ENCODE assay signal across 16 cellular contexts in the genomic region with DNA sequence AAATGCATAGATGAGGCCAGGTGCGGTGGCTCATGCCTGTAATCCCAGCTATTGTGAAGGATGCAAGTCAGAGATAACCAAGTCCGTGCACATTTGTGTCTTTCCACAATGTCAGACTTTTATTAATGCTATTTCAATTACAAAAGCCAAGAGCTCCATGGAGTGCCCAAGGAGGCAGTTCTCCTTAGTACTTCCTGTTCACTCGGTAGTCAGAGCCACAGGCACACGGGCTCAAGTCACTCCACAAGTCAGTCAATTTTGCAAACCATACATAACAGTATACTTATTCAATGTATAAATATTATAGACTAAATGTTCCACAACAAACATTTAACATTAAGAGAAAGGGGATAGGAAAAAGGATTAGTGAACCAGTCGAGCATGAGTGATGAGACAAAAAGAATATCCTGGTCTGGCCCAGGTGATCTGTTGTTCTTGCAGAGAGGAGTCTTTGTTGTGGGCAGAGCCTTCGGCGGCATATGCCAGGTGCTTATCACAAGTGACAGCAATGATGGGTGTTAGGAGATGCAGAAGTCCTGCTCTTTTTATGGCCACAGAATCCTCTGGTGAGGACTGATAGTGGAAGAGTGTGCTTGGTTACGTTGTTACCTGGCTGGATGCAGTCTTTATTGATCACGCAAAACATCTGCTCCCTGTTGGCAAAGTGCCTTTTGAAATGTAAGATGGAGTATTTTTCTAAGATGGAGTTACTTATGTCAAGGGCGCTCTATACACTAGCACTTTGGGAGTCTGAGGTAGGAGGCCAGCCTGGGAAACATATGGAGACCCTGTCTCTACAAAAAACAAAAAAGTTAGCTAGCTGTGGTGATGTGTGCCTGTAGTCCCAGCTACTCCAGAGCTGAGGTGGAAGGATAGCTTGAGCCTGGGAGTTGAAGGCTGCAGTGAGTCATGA.
DNase-seq lines count a peak whose midpoint lies in the region; ATAC-seq, FAIRE-seq and TF ChIP-seq lines count a peak whose summit lies in the region.
"Had no signal": no experiment of that assay in that cellular context is flagged by ENCODE, and none has a peak within 500 bp of the region (broad histone marks: within the 10 kb centered on the region; RNA-seq: fewer than 3 reads in every experiment).

No MANE protein-coding gene starts in this region.

- H3K18ac ChIP-seq in IMR-90 (ENCODE audit: low read depth, low read length), result peak overlapping the region; percentile 51; the same call in 1 of the 2 replicates
- peak overlapping the region; percentile 0; the same call in 1 of the 2 replicates for H3K18ac ChIP-seq in H1 (ENCODE audit: extremely low read depth, low read length)

- H4K8ac ChIP-seq in IMR-90 (ENCODE audit: low read depth in 2 of 2, low read length in 2 of 2) (no peak overlapping the region), H1 (ENCODE audit: extremely low read depth, insufficient read depth, low read length) (no peak overlapping the region)

- H2BK120ac ChIP-seq in IMR-90 (ENCODE audit: low read depth, low read length) (no peak overlapping the region), H1 (replicated peaks; ENCODE audit: low read depth, low read length) (no peak overlapping the region)

- dilution Hi-C loops in IMR-90 (cut with HindIII; ENCODE audit: low sequenced_read_pairs, unreplicated experiment), result no loop called here

- BruUV-seq in IMR-90 (replicated peaks; lab: Mats Ljungman, UMichigan), result no TSS peak

- H2AK5ac ChIP-seq in IMR-90 (ENCODE audit: low read depth, low read length) (no peak overlapping the region), H1 (ENCODE audit: low read depth, low read length) (no peak overlapping the region)

- H3K79me1 ChIP-seq in IMR-90 (ENCODE audit: low read depth in 1 of 2, low read length in 2 of 2) (no peaks in the 10 kb centered on the region), H1 (ENCODE audit: low read depth, low read length) (no peaks in the 10 kb centered on the region)

- ATAC-seq in IMR-90 (ENCODE audit: low read depth) (no peak; the same call in 1 of the 2 replicates), HG03108 (IDR thresholded peaks at IDR 0.05; ENCODE audit: unreplicated experiment) (no peak)
- ATAC-seq: HCT116, Right ventricle myocardium inferior had no signal

- no peak overlapping the region for H2BK15ac ChIP-seq in IMR-90 (ENCODE audit: low read depth, low read length)
- H2BK15ac ChIP-seq in H1 (ENCODE audit: low read length), result no peak overlapping the region; the same call in 1 of the 2 replicates

- H3K4me1 ChIP-seq in IMR-90 (ENCODE audit: control insufficient read depth, insufficient read depth, low read length) (peaks cover 2% of the 10 kb centered on the region; the same call in 1 of the 2 replicates), H1 (replicated peaks in 1 of 4; ENCODE audit: control insufficient read depth in 3 of 4, insufficient read depth in 4 of 4, low read length in 3 of 4) (peaks cover 0 to 2% (median 0%) of the 10 kb centered on the region in 4 experiments; a peak in 3 of 7 replicates)
- H3K4me1 ChIP-seq: SJSA1 had no signal

- 81% methylated on average over 4 of the region's 10 CpGs; no CpG with 5 or more reads in 1 of the 2 experiments for WGBS in IMR-90 (ENCODE audit: extremely low coverage in 2 of 2, insufficient read length in 1 of 2), 2 experiments
- whole genome bisulfite sequencing in H1 (ENCODE audit: extremely low coverage in 1 of 2, insufficient coverage in 1 of 2, insufficient read length in 1 of 2, insufficient replicate concordance in 2 of 2, low coverage in 1 of 2, low lambda C conversion rate in 2 of 2, missing lambda C conversion rate in 1 of 2), 2 experiments, result 84% methylated on average over 10 of the region's 10 CpGs; no CpG with 5 or more reads in 1 of the 2 experiments

- H2BK12ac ChIP-seq in H1 (ENCODE audit: low read depth, low read length), result peak overlapping the region; percentile 94; the same call in 1 of the 2 replicates

- H2BK5ac ChIP-seq in IMR-90 (ENCODE audit: low read depth, low read length, poor library complexity, severe bottlenecking) (no peak overlapping the region), H1 (ENCODE audit: low read depth, low read length) (no peak overlapping the region)

- no peak overlapping the region for H2AK9ac ChIP-seq in IMR-90 (replicated peaks; ENCODE audit: low read depth, low read length, poor library complexity)

- H3K14ac ChIP-seq in IMR-90 (replicated peaks; ENCODE audit: low read depth, low read length), result no peak overlapping the region
- H3K14ac ChIP-seq in H1 (ENCODE audit: insufficient read length), result no peak overlapping the region

- POLR2A ChIA-PET in IMR-90 (lab: Charles Lee; ENCODE audit: unreplicated experiment), result no interaction called here
- POLR2A ChIA-PET in H1 (lab: Charles Lee; ENCODE audit: partially characterized antibody), result no interaction called here

- H2AFZ ChIP-seq in IMR-90 (replicated peaks; ENCODE audit: low read length, poor library complexity) (no peak overlapping the region), H1 (ENCODE audit: low read length) (no peak overlapping the region)

- no peak overlapping the region for H3K9ac ChIP-seq in IMR-90 (ENCODE audit: low read depth, low read length)
- no peak overlapping the region for H3K9ac ChIP-seq in H1 (replicated peaks in 1 of 4; ENCODE audit: extremely low read depth in 1 of 4, low read depth in 3 of 4, low read length in 3 of 4)

- H3K9me3 ChIP-seq in IMR-90 (ENCODE audit: control insufficient read depth, insufficient read depth, low read length), result no peaks in the 10 kb centered on the region
- no peaks in the 10 kb centered on the region for H3K9me3 ChIP-seq in H1 (ENCODE audit: insufficient read depth in 2 of 2, low read depth in 1 of 2, low read length in 1 of 2)
- H3K9me3 ChIP-seq: MG63, SJSA1 had no signal

- CTCF ChIA-PET in IMR-90 (lab: Yijun Ruan, JAX), result no interaction called here
- CTCF ChIA-PET in H1 (lab: Charles Lee; ENCODE audit: partially characterized antibody), result interaction anchor here (1.5 kb wide), 1 partner anchor 28 kb away, joined by 3 read pairs; no protein-coding TSS in a partner anchor

- H3K36me3 ChIP-seq in IMR-90 (ENCODE audit: control insufficient read depth, insufficient read depth, low read length), result no peaks in the 10 kb centered on the region
- no peaks in the 10 kb centered on the region for H3K36me3 ChIP-seq in H1 (ENCODE audit: control insufficient read depth in 2 of 4, insufficient read depth in 4 of 4, low read length in 3 of 4)
- H3K36me3 ChIP-seq: MG63, SJSA1 had no signal

- no peaks in the 10 kb centered on the region for H4K20me1 ChIP-seq in IMR-90 (ENCODE audit: insufficient read depth, low read length)
- no peaks in the 10 kb centered on the region for H4K20me1 ChIP-seq in H1 (replicated peaks in 1 of 2; ENCODE audit: control insufficient read depth in 1 of 2, insufficient read depth in 2 of 2, low read length in 2 of 2)

- intact Hi-C loops in IMR-90 (cut with micrococcal nuclease), result no loop called here

- 0 out of 2 replicates have a peak overlapping the region, but pooled peaks have one; percentile 8 for H3K4ac ChIP-seq in IMR-90 (ENCODE audit: low read depth, low read length)
- H3K4ac ChIP-seq in H1 (replicated peaks; ENCODE audit: insufficient read length, low read depth, low read length), result no peak overlapping the region

- TF ChIP-seq RAD21 in IMR-90 (IDR thresholded peaks at IDR 0.05; ENCODE audit: low read length) (no peak), H1 (IDR thresholded peaks at IDR 0.05 in 1 of 2, conservative IDR thresholded peaks at IDR 0.05 in 1 of 2; ENCODE audit: low read depth in 2 of 2, low read length in 2 of 2) (no peak)

- H3K4me3 ChIP-seq in IMR-90 (ENCODE audit: insufficient read depth, low read depth, low read length) (no peak overlapping the region), H1 (ENCODE audit: extremely low read depth in 1 of 4, insufficient read depth in 2 of 4, low read depth in 3 of 4, low read length in 4 of 4) (no peak overlapping the region)
- H3K4me3 ChIP-seq: MG63, SJSA1 had no signal

- H3K27me3 ChIP-seq in IMR-90 (ENCODE audit: control insufficient read depth, insufficient read depth, low read length), result no peaks in the 10 kb centered on the region
- H3K27me3 ChIP-seq in H1 (replicated peaks in 1 of 4; ENCODE audit: control insufficient read depth in 3 of 4, extremely low read depth in 1 of 4, insufficient read depth in 3 of 4, low read length in 3 of 4), result no peaks in the 10 kb centered on the region
- H3K27me3 ChIP-seq: SJSA1 had no signal

- TF ChIP-seq EP300 in H1 (IDR thresholded peaks at IDR 0.05; ENCODE audit: borderline replicate concordance in 1 of 2, low read depth in 2 of 2, low read length in 2 of 2), result no peak

- H3K56ac ChIP-seq in IMR-90 (ENCODE audit: extremely low read depth, insufficient read depth, low read length) (no peak overlapping the region), H1 (replicated peaks; ENCODE audit: insufficient read length, low read depth, low read length) (no peak overlapping the region)

- no peaks in the 10 kb centered on the region for H3K23me2 ChIP-seq in H1 (ENCODE audit: low read depth, low read length)

- TF ChIP-seq POLR2A in IMR-90 (IDR thresholded peaks at IDR 0.05; ENCODE audit: low read depth, low read length) (no peak), H1 (IDR thresholded peaks at IDR 0.05; ENCODE audit: control extremely low read depth in 1 of 2, low read depth in 2 of 2, low read length in 2 of 2) (no peak)

- no peaks in the 10 kb centered on the region for H3K79me2 ChIP-seq in H1 (ENCODE audit: control insufficient read depth in 1 of 2, insufficient read depth in 2 of 2, low read length in 2 of 2)

- H3K9me1 ChIP-seq in IMR-90 (ENCODE audit: insufficient read depth, low read length), result no peaks in the 10 kb centered on the region; the same call in 1 of the 2 replicates

- no peak overlapping the region for H3K27ac ChIP-seq in IMR-90 (ENCODE audit: insufficient read depth, low read length)
- H3K27ac ChIP-seq in H1 (ENCODE audit: low read depth, low read length), result no peak overlapping the region
- H3K27ac ChIP-seq: C4-2B, SJSA1 had no signal

- H3K4me2 ChIP-seq in IMR-90 (ENCODE audit: low read depth, low read length), result no peak overlapping the region
- no peak overlapping the region for H3K4me2 ChIP-seq in H1 (ENCODE audit: insufficient read depth in 1 of 2, low read depth in 2 of 2, low read length in 2 of 2)

- no peak for TF ChIP-seq CTCF in IMR-90 (conservative IDR thresholded peaks at IDR 0.05; ENCODE audit: low read depth, low read length)
- no peak for TF ChIP-seq CTCF in H1 (IDR thresholded peaks at IDR 0.05; ENCODE audit: control extremely low read depth in 1 of 3, insufficient read depth in 1 of 3, low read depth in 1 of 3, low read length in 3 of 3)

- H2BK20ac ChIP-seq in IMR-90 (ENCODE audit: low read depth, low read length) (no peak overlapping the region), H1 (ENCODE audit: low read length) (peak overlapping the region; percentile 64; the same call in 1 of the 2 replicates)

- DNase-seq in CMK (ENCODE audit: low read depth) (peak; percentile 73), IMR-90 (no peak), NCI-H345 treated with DMSO at 0.1 percent for 48 hours (lab: John Stamatoyannopoulos, UW; ENCODE audit: unreplicated experiment) (peak; percentile 33), H1 (ENCODE audit: low read depth in 1 of 2, low spot score in 2 of 2) (no peak), ureter (ENCODE audit: low spot score) (no peak), islet precursor cell (no peak)
- DNase-seq: MG63, NCI-H1048, NCI-H1417 treated with DMSO at 0.1 percent for 48 hours, NCI-H187, NCI-H524 treated with DMSO at 0.1 percent for 48 hours had no signal

- H4K5ac ChIP-seq in IMR-90 (ENCODE audit: low read depth, low read length) (no peak overlapping the region), H1 (ENCODE audit: insufficient read length, low read depth, low read length) (no peak overlapping the region)

- in situ Hi-C loops in IMR-90 (cut with MboI; ENCODE audit: low sequenced_read_pairs), result no loop called here

- FAIRE-seq in H1 (lab: Jason Lieb, UNC), result no peak

- H3K23ac ChIP-seq in IMR-90 (ENCODE audit: low read depth, low read length) (no peak overlapping the region), H1 (ENCODE audit: insufficient read length) (no peak overlapping the region)

- H4K91ac ChIP-seq in IMR-90 (ENCODE audit: insufficient read depth, low read depth, low read length), result no peak overlapping the region
- no peak overlapping the region for H4K91ac ChIP-seq in H1 (replicated peaks; ENCODE audit: insufficient read length, low read length)

Comparison
In these comparisons a context has a peak if more than half of its experiments do, and no peak if none do; other contexts are left out.
1. DNase-seq: peak in CMK (single experiment) and NCI-H345 treated with DMSO at 0.1 percent for 48 hours (single experiment); none in IMR-90 (single experiment), H1 (0 of 2), ureter (single experiment) and islet precursor cell (single experiment).